ENCODE assay signal across 8 cellular contexts in the genomic region with DNA sequence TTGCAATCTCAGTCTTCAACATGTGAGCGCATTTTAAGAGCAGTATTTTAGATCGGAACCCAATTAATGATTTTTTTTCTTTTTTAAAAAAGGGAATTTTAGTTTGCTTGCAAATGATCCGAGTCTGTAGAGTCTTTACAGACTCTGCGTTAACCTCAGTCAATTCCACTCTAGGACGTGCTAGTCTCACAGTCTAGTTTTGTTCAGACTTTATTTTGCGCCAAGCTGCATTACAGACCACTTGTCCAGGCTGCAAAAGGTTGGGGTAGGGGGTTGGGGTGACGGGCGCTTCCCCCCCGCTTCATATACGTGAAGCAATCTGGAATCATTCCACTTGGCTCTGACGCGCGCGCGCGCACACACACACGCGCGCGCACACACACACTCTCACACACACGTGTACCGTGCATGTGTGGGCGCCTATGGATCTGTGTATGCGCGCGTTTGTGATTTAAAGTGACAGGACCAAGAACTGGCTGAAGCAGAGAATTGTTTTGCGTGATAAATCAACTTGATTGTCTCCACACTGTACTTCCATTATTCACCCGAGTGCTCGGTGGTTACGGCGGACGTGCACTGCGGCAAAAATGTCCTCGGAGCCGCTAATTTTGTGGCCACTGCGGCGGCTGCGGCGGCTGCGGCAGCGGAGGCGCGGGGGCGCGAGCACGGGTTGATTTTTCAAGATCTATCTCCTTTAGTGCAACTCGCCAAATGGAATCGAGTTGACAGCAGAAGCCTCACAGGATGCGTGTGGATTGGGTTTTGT. TPM values are rescaled to one million over a fixed set of nuclear protein-coding genes. Genes with fewer than 3 reads are reported as not detected.
DNase-seq lines count a peak whose midpoint lies in the region; ATAC-seq and TF ChIP-seq lines count a peak whose summit lies in the region.

No MANE protein-coding gene starts in this region.

- H3K9me3 Mint-ChIP-seq in activated CD8-positive, alpha-beta T cell treated with anti-CD3 and anti-CD28 coated beads, Interleukin-2, amount 10 ng/mL, durations not matched to agents 7 days and 5 days (ENCODE audit: insufficient read depth) = no peaks in the 10 kb centered on the region

- peaks cover 33% of the 10 kb centered on the region for H3K4me1 Mint-ChIP-seq in activated CD8-positive, alpha-beta T cell treated with anti-CD3 and anti-CD28 coated beads, Interleukin-2, amount 10 ng/mL, durations not matched to agents 7 days and 5 days (ENCODE audit: low read depth)

- H3K27me3 ChIP-seq in esophagus (ENCODE audit: control insufficient read depth in 1 of 2, insufficient read depth in 2 of 2, low read length in 2 of 2) (no peaks in the 10 kb centered on the region), mucosa of rectum (ENCODE audit: control insufficient read depth in 2 of 2, insufficient read depth in 2 of 2, low read length in 2 of 2) (no peaks in the 10 kb centered on the region), tibial nerve (no peaks in the 10 kb centered on the region)

- peak overlapping the region; percentile 75 for H3K4me3 Mint-ChIP-seq in activated CD8-positive, alpha-beta T cell treated with anti-CD3 and anti-CD28 coated beads, Interleukin-2, amount 10 ng/mL, durations not matched to agents 7 days and 5 days

- TF ChIP-seq CTCF in tibial nerve (IDR thresholded peaks at IDR 0.05) = peak in 1 of 5 experiments; percentile 4

- H3K27ac ChIP-seq in esophagus (ENCODE audit: low read depth in 2 of 2, low read length in 1 of 2) = peak overlapping the region; percentile 80 to 83
- peak overlapping the region; percentile 72 to 77 for H3K27ac ChIP-seq in mucosa of rectum (ENCODE audit: low read depth in 2 of 2, low read length in 2 of 2)
- H3K27ac ChIP-seq in tibial nerve = peak overlapping the region; percentile 52 to 97 (median 82)

- H3K9me3 ChIP-seq in esophagus (ENCODE audit: control insufficient read depth in 2 of 2, insufficient read depth in 1 of 2, low read depth in 1 of 2, low read length in 1 of 2) (no peaks in the 10 kb centered on the region), mucosa of rectum (ENCODE audit: control insufficient read depth in 2 of 2, low read length in 2 of 2) (no peaks in the 10 kb centered on the region), tibial nerve (no peaks in the 10 kb centered on the region)

- DNase-seq in GM03348 (ENCODE audit: low spot score) (peak; percentile 49), NCI-H2171 treated with DMSO at 0.1 percent for 48 hours (lab: John Stamatoyannopoulos, UW) (peak; percentile 65), tibial nerve (ENCODE audit: low spot score in 2 of 2) (peak; percentile 36 to 59), A172 (ENCODE audit: low spot score) (no peak), mesenteric fat pad (ENCODE audit: low spot score) (no peak)
- no peak for DNase-seq in activated CD8-positive, alpha-beta T cell treated with anti-CD3 and anti-CD28 coated beads, Interleukin-2, amount 10 ng/mL, durations not matched to agents 7 days and 5 days

- ATAC-seq in activated CD8-positive, alpha-beta T cell treated with anti-CD3 and anti-CD28 coated beads, Interleukin-2, amount 10 ng/mL, durations not matched to agents 7 days and 5 days = peak; percentile 45

- TF ChIP-seq EP300 in tibial nerve (IDR thresholded peaks at IDR 0.05) = peak in 1 of 2 donors; percentile 74

- peak overlapping the region; percentile 69 to 84 for H3K9ac ChIP-seq in mucosa of rectum (ENCODE audit: low read depth in 1 of 2, low read length in 2 of 2)

- peaks cover 63% of the 10 kb centered on the region for H3K27me3 Mint-ChIP-seq in activated CD8-positive, alpha-beta T cell treated with anti-CD3 and anti-CD28 coated beads, Interleukin-2, amount 10 ng/mL, durations not matched to agents 7 days and 5 days (ENCODE audit: low read depth)

- WGBS in esophagus, 2 donors = 1% methylated on average over 49 of the region's 49 CpGs
- 1 to 2% methylated on average over 37 to 45 of the region's 49 CpGs for WGBS in tibial nerve, 2 donors

- peak overlapping the region; percentile 39 for H3K27ac Mint-ChIP-seq in activated CD8-positive, alpha-beta T cell treated with anti-CD3 and anti-CD28 coated beads, Interleukin-2, amount 10 ng/mL, durations not matched to agents 7 days and 5 days

- no peak for TF ChIP-seq POLR2A in tibial nerve (IDR thresholded peaks at IDR 0.05)

- POLR2A ChIA-PET in activated CD8-positive, alpha-beta T cell treated with anti-CD3 and anti-CD28 coated beads, Interleukin-2, amount 10 ng/mL, durations not matched to agents 7 days and 5 days (lab: Charles Lee) = interaction anchor here (0.6 kb wide), 2 partner anchors 20 to 541 kb away, joined by 3 to 4 read pairs; no protein-coding TSS in a partner anchor

- H3K36me3 ChIP-seq in esophagus (ENCODE audit: control insufficient read depth in 2 of 2, insufficient read depth in 2 of 2, low read length in 1 of 2) (no peaks in the 10 kb centered on the region), mucosa of rectum (ENCODE audit: control insufficient read depth in 2 of 2, insufficient read depth in 2 of 2, low read length in 2 of 2) (no peaks in the 10 kb centered on the region), tibial nerve (no peaks in the 10 kb centered on the region)

- H3K36me3 Mint-ChIP-seq in activated CD8-positive, alpha-beta T cell treated with anti-CD3 and anti-CD28 coated beads, Interleukin-2, amount 10 ng/mL, durations not matched to agents 7 days and 5 days (ENCODE audit: low read depth) = no peaks in the 10 kb centered on the region

- H3K4me3 ChIP-seq in esophagus (ENCODE audit: low read depth in 1 of 2, low read length in 2 of 2) (peak overlapping the region; percentile 70 to 88), mucosa of rectum (ENCODE audit: low read length in 2 of 2) (peak overlapping the region; percentile 89 to 96), tibial nerve (peak overlapping the region; percentile 48 to 79 (median 79))

- peaks cover 2 to 6% of the 10 kb centered on the region in 2 donors for H3K4me1 ChIP-seq in esophagus (ENCODE audit: control insufficient read depth in 2 of 2, insufficient read depth in 2 of 2, low read length in 1 of 2)
- H3K4me1 ChIP-seq in mucosa of rectum (ENCODE audit: control insufficient read depth in 2 of 2, insufficient read depth in 2 of 2, low read length in 2 of 2) = peaks cover 19 to 26% of the 10 kb centered on the region in 2 donors
- H3K4me1 ChIP-seq in tibial nerve = peaks cover 0 to 52% (median 9%) of the 10 kb centered on the region in 4 donors

- CTCF ChIA-PET in activated CD8-positive, alpha-beta T cell treated with anti-CD3 and anti-CD28 coated beads, Interleukin-2, amount 10 ng/mL, durations not matched to agents 7 days and 5 days (lab: Charles Lee) = interaction anchor here (0.9 to 2.3 kb wide), 3 partner anchors 7 to 22 kb away, joined by 3 to 14 read pairs (median 4); no protein-coding TSS in a partner anchor

RNA-seq across cellular contexts. Expression of gene NFIA, which starts 25.5 kb away (rescaled TPM):
- total RNA-seq in activated CD8-positive, alpha-beta T cell treated with anti-CD3 and anti-CD28 coated beads, Interleukin-2, amount 10 ng/mL, durations not matched to agents 7 days and 5 days = under 1 TPM; 0.66 to 0.78 TPM
- polyA plus RNA-seq in esophagus = 10 to 100 TPM in 1 of 2 donors, 1 to 10 TPM in 1; 9.0 to 11.0 TPM
- total RNA-seq in tibial nerve = 10 to 100 TPM; 71.2 to 81.4 (median 75.7) TPM
- total RNA-seq in A172 (2014; rRNA removed; shearing (Covaris generic)) = 0.22 and 0.31 TPM in 2 replicates
- 111 TPM for total RNA-seq in mesenteric fat pad

Comparison
In these comparisons a context has a peak if more than half of its experiments do, and no peak if none do; other contexts are left out.
1. DNase-seq: peak in GM03348 (single experiment), NCI-H2171 treated with DMSO at 0.1 percent for 48 hours (single experiment) and tibial nerve (2 of 2); none in activated CD8-positive, alpha-beta T cell treated with anti-CD3 and anti-CD28 coated beads, Interleukin-2, amount 10 ng/mL, durations not matched to agents 7 days and 5 days (single experiment), A172 (single experiment) and mesenteric fat pad (single experiment).
2. RNA of gene NFIA, which starts 25.5 kb away (total RNA-seq): 111 TPM in mesenteric fat pad (single experiment) and 71.2 to 81.4 TPM in tibial nerve; 0.66 to 0.78 TPM in activated CD8-positive, alpha-beta T cell treated with anti-CD3 and anti-CD28 coated beads, Interleukin-2, amount 10 ng/mL, durations not matched to agents 7 days and 5 days and 0.22 to 0.31 TPM in A172; every median in the first group is over 10 times any median in the second.
3. Peak in every context shown above with its lines, with median percentiles within 50 percentile points of each other: H3K27ac ChIP-seq and H3K4me3 ChIP-seq.